In the genomic region with DNA sequence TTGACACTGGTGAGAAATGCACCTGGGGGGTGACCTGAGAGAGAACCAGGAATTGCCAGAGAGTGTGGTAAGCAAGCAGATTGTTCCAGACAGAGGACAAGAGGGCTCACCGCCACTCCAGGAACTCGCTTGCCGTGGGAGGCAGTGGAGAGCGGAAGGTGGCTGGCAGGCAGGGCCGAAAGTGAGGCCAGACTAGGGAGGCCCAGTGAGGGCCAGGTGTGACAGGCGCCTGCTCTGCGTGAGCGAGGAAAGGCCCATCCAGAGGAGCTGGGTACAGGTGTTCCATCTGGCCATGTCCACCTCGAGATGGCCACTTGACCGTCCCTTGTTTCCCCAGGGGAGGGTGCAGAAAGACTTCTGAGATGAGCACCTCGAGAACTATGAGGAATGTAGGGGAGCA, we compare ENCODE assay signal across 27 cellular contexts.
"Had no signal": no experiment of that assay in that cellular context is flagged by ENCODE, and none has a peak within 500 bp of the region (broad histone marks: within the 10 kb centered on the region; RNA-seq: fewer than 3 reads in every experiment).

No MANE protein-coding gene starts in this region.

- H3K36me3 ChIP-seq: neural progenitor cell had no signal

- DNase-seq: activated CD4-positive, alpha-beta T cell treated with anti-CD3 and anti-CD28 coated beads for 4 hours; activated CD4-positive, alpha-beta T cell treated with anti-CD3 and anti-CD28 coated beads, Interleukin-2, amount 50 U/mL, for 4 hours; activated CD4-positive, CD25-positive, alpha-beta regulatory T cell; activated naive CD4-positive, alpha-beta T cell treated with Interleukin-2 at 50 U/mL for 16 hours; activated T-cell treated with anti-CD3 and anti-CD28 coated beads for 4 hours; activated T-cell treated with anti-CD3 and anti-CD28 coated beads, Interleukin-2, amount 50 U/mL, for 72 hours; anterior cingulate cortex; effector memory CD8-positive, alpha-beta T cell; foreskin fibroblast; head of caudate nucleus; hypothalamus; immature natural killer cell; lower lobe of right lung; mesenchymal stem cell; natural killer cell; right lobe of liver; stimulated activated CD4-positive, alpha-beta T cell treated with anti-CD3 and anti-CD28 coated beads, Interleukin-12 subunit alpha, Interleukin-12 subunit beta, amount 100 ng/mL, for 4 hours; stimulated activated CD4-positive, alpha-beta T cell treated with anti-CD3 and anti-CD28 coated beads, Interleukin-4, amount 100 ng/mL, for 1 hour; T-helper 2 cell; thyroid gland had no signal

- H3K9ac ChIP-seq: neural progenitor cell had no signal

- H3K4me2 ChIP-seq: neural progenitor cell had no signal

- H3K4me1 ChIP-seq: neural progenitor cell, right lobe of liver had no signal

- FAIRE-seq: bronchial epithelial cell, colon had no signal

- H3K9me3 Mint-ChIP-seq: effector memory CD8-positive, alpha-beta T cell; immature natural killer cell; natural killer cell; neural progenitor cell; stimulated activated naive CD8-positive, alpha-beta T cell treated with anti-CD3 and anti-CD28 coated beads, Interleukin-15, Interleukin-2, amounts not matched to agents 100 ng/mL and 50 ng/mL, for 24 hours had no signal

- ATAC-seq: activated T-cell treated with anti-CD3 and anti-CD28 coated beads, Interleukin-2, amount 50 U/mL, for 72 hours; effector memory CD8-positive, alpha-beta T cell; esophagus mucosa; left lung; lower lobe of right lung; natural killer cell had no signal

- H3K9me3 ChIP-seq: left lung, lower lobe of right lung, right lobe of liver, thyroid gland had no signal

- H3K4me3 ChIP-seq: left lung, lower lobe of right lung, neural progenitor cell, right lobe of liver, thyroid gland had no signal

- H3K27ac Mint-ChIP-seq: activated naive CD8-positive, alpha-beta T cell; activated T-cell treated with anti-CD3 and anti-CD28 coated beads, Interleukin-2, amount 50 U/mL, for 72 hours; natural killer cell; neural progenitor cell; stimulated activated naive CD8-positive, alpha-beta T cell treated with anti-CD3 and anti-CD28 coated beads, Interleukin-15, Interleukin-2, amounts not matched to agents 100 ng/mL and 50 ng/mL, for 24 hours had no signal

- H2AFZ ChIP-seq: neural progenitor cell had no signal

- H3K27me3 ChIP-seq: left lung, neural progenitor cell, right lobe of liver, thyroid gland had no signal

- H3K36me3 Mint-ChIP-seq: activated naive CD8-positive, alpha-beta T cell; natural killer cell; neural progenitor cell had no signal

- H3K27me3 Mint-ChIP-seq: activated naive CD8-positive, alpha-beta T cell; effector memory CD8-positive, alpha-beta T cell; stimulated activated naive CD8-positive, alpha-beta T cell treated with anti-CD3 and anti-CD28 coated beads, Interleukin-15, Interleukin-2, amounts not matched to agents 100 ng/mL and 50 ng/mL, for 24 hours had no signal

- H3K27ac ChIP-seq: left lung, lower lobe of right lung, neural progenitor cell, right lobe of liver, thyroid gland had no signal

- H3K4me3 Mint-ChIP-seq: activated naive CD8-positive, alpha-beta T cell; activated T-cell treated with anti-CD3 and anti-CD28 coated beads, Interleukin-2, amount 50 U/mL, for 72 hours; effector memory CD8-positive, alpha-beta T cell; immature natural killer cell; natural killer cell; neural progenitor cell; stimulated activated naive CD8-positive, alpha-beta T cell treated with anti-CD3 and anti-CD28 coated beads, Interleukin-15, Interleukin-2, amounts not matched to agents 100 ng/mL and 50 ng/mL, for 24 hours had no signal
